In genomic region chr11:32094931-32095330, GRCh38 we compare ENCODE assay signal across 20 cellular contexts. TPM values are rescaled to one million over a fixed set of nuclear protein-coding genes. Genes with fewer than 3 reads are reported as not detected.
DNase-seq lines count a peak whose midpoint lies in the region; ATAC-seq and TF ChIP-seq lines count a peak whose summit lies in the region.
"Had no signal": no experiment of that assay in that cellular context is flagged by ENCODE, and none has a peak within 500 bp of the region (broad histone marks: within the 10 kb centered on the region; RNA-seq: fewer than 3 reads in every experiment).

No MANE protein-coding gene starts in this region.

- H3K9ac ChIP-seq in trophoblast cell (ENCODE audit: low read length), result no peak overlapping the region

- H3K23ac ChIP-seq in trophoblast cell (ENCODE audit: low read length), result no peak overlapping the region

- no peak overlapping the region for H3K18ac ChIP-seq in trophoblast cell (ENCODE audit: low read length)

- peak overlapping the region; percentile 61 for H3K4ac ChIP-seq in trophoblast cell (ENCODE audit: low read depth, low read length)

- H3K14ac ChIP-seq in trophoblast cell (ENCODE audit: low read length), result no peak overlapping the region

- H3K4me3 ChIP-seq in right cardiac atrium (ENCODE audit: low read length) (no peak overlapping the region), right atrium auricular region (no peak overlapping the region), fibroblast of mammary gland (ENCODE audit: control insufficient read depth, low read depth, low read length) (no peak overlapping the region), trophoblast cell (ENCODE audit: low read depth, low read length) (no peak overlapping the region)
- H3K4me3 ChIP-seq: MG63, Peyer's patch had no signal

- peaks cover 25% of the 10 kb centered on the region for H3K36me3 ChIP-seq in right atrium auricular region
- peaks cover 16 to 30% of the 10 kb centered on the region in 2 experiments for H3K36me3 ChIP-seq in trophoblast cell (ENCODE audit: control insufficient read depth in 1 of 2, insufficient read depth in 2 of 2, low read length in 2 of 2)

- no peaks in the 10 kb centered on the region for H3K27me3 ChIP-seq in right cardiac atrium (ENCODE audit: control insufficient read depth, insufficient read depth)
- no peaks in the 10 kb centered on the region for H3K27me3 ChIP-seq in right atrium auricular region
- no peaks in the 10 kb centered on the region for H3K27me3 ChIP-seq in trophoblast cell (ENCODE audit: insufficient read depth, low read length)
- H3K27me3 ChIP-seq: MG63, Peyer's patch had no signal

- no peak overlapping the region for H4K91ac ChIP-seq in trophoblast cell (ENCODE audit: low read depth, low read length)

- DNase-seq in right cardiac atrium, result peak in 2 of 3 donors; percentile 61 to 64
- no peak for DNase-seq in right atrium auricular region (ENCODE audit: low spot score)
- DNase-seq in amniotic epithelial cell (ENCODE audit: low read depth), result peak; percentile 37
- peak; percentile 16 for DNase-seq in fibroblast of mammary gland (ENCODE audit: low read depth)
- no peak for DNase-seq in trophoblast cell
- DNase-seq in NCI-H1930 (lab: John Stamatoyannopoulos, UW), result no peak
- DNase-seq in COLO829 (ENCODE audit: low spot score), result no peak
- DNase-seq: AML-193, DMS53, KG1, MG63, NCI-H1105, NCI-H2029, NCI-H2171 treated with DMSO at 0.1 percent for 48 hours, NCI-H82, Peyer's patch, SHP77 treated with DMSO at 0.1 percent for 48 hours had no signal

- no peak for TF ChIP-seq CTCF in right atrium auricular region (IDR thresholded peaks at IDR 0.05)
- no peak for TF ChIP-seq CTCF in fibroblast of mammary gland (conservative IDR thresholded peaks at IDR 0.05; ENCODE audit: control insufficient read depth, insufficient read depth, low read depth, low read length)

- H2AFZ ChIP-seq in trophoblast cell (ENCODE audit: insufficient read depth, low read length, poor library complexity), result no peak overlapping the region

- intact Hi-C loops in right cardiac atrium (cut with DNase I), result no loop called here

- no peak overlapping the region for H3K4me2 ChIP-seq in trophoblast cell (ENCODE audit: low read length)

- H4K8ac ChIP-seq in trophoblast cell (ENCODE audit: low read depth, low read length), result no peak overlapping the region

- H2AK5ac ChIP-seq in trophoblast cell (ENCODE audit: low read length), result no peak overlapping the region

- ATAC-seq in right cardiac atrium, result no peak
- ATAC-seq in GM21786 (IDR thresholded peaks at IDR 0.05; ENCODE audit: unreplicated experiment), result no peak
- ATAC-seq: HCT116 had no signal

- 63% methylated on average over 1 of the region's 1 CpG for WGBS in right cardiac atrium
- no CpG with 5 or more reads among the region's 1 CpG for WGBS in trophoblast cell (ENCODE audit: extremely low coverage, insufficient coverage, insufficient read length)

- peaks cover 19% of the 10 kb centered on the region for H3K79me1 ChIP-seq in trophoblast cell (ENCODE audit: low read length)

- H2BK12ac ChIP-seq in trophoblast cell (ENCODE audit: low read length), result no peak overlapping the region

- no peak overlapping the region for H2BK5ac ChIP-seq in trophoblast cell (ENCODE audit: low read depth, low read length, poor library complexity)

- no peak overlapping the region for H4K12ac ChIP-seq in trophoblast cell (ENCODE audit: low read depth, low read length)

- H3K4me1 ChIP-seq in right cardiac atrium (ENCODE audit: control insufficient read depth, insufficient read depth, low read length) (peaks cover 8% of the 10 kb centered on the region), right atrium auricular region (peaks cover 0 to 32% of the 10 kb centered on the region in 2 donors), trophoblast cell (ENCODE audit: control insufficient read depth in 1 of 2, insufficient read depth in 2 of 2, low read length in 2 of 2) (peaks cover 13 to 15% of the 10 kb centered on the region in 2 experiments)

- no peak overlapping the region for H2BK120ac ChIP-seq in trophoblast cell (ENCODE audit: insufficient read depth, low read length, poor library complexity)

- H3K27ac ChIP-seq in right cardiac atrium (ENCODE audit: low read length) (no peak overlapping the region), right atrium auricular region (no peak overlapping the region), trophoblast cell (ENCODE audit: low read depth, low read length) (no peak overlapping the region)
- H3K27ac ChIP-seq: HL-60, Peyer's patch had no signal

- peaks cover 31% of the 10 kb centered on the region for H3K79me2 ChIP-seq in trophoblast cell (ENCODE audit: control insufficient read depth, insufficient read depth, low read length, poor library complexity)

- H3K9me3 ChIP-seq in right cardiac atrium (ENCODE audit: control insufficient read depth, low read length) (no peaks in the 10 kb centered on the region), right atrium auricular region (no peaks in the 10 kb centered on the region), trophoblast cell (ENCODE audit: insufficient read depth, low read depth, low read length) (no peaks in the 10 kb centered on the region)
- H3K9me3 ChIP-seq: MG63, Peyer's patch had no signal

RNA-seq across cellular contexts. Expression of gene RCN1, which starts 4.1 kb away (rescaled TPM):
- total RNA-seq in right cardiac atrium (10 to 100 TPM; 27.7 to 37.1 (median 31.5) TPM), right atrium auricular region (10 to 100 TPM; 27.7 to 29.7 TPM)
- polyA plus RNA-seq in right cardiac atrium, result 29.8 TPM
- polyA plus RNA-seq in trophoblast cell (2013), result 277 and 283 TPM in 2 replicates

Comparison
In these comparisons a context has a peak if more than half of its experiments do, and no peak if none do; other contexts are left out.
1. DNase-seq: peak in right cardiac atrium (2 of 3), amniotic epithelial cell (single experiment) and fibroblast of mammary gland (single experiment); none in right atrium auricular region (single experiment), trophoblast cell (0 of 2), NCI-H1930 (0 of 2) and COLO829 (single experiment).